Comparison of ENCODE assay signal across 18 cellular contexts in genomic region chr2:43898958-43899346, GRCh38.
DNase-seq lines count a peak whose midpoint lies in the region; ATAC-seq and TF ChIP-seq lines count a peak whose summit lies in the region.
"Had no signal": no experiment of that assay in that cellular context is flagged by ENCODE, and none has a peak within 500 bp of the region (broad histone marks: within the 10 kb centered on the region; RNA-seq: fewer than 3 reads in every experiment).

No MANE protein-coding gene starts in this region.

- BruUV-seq in IMR-90 (replicated peaks; lab: Mats Ljungman, UMichigan) = no TSS peak

- H3K27me3 Mint-ChIP-seq in CD4-positive, CD25-positive, alpha-beta regulatory T cell = no peaks in the 10 kb centered on the region
- H3K27me3 Mint-ChIP-seq: activated B cell treated with CpG ODN at 0.5 μM for 24 hours; activated CD4-positive, alpha-beta memory T cell treated with anti-CD3 and anti-CD28 coated beads for 36 hours; CD4-positive, alpha-beta T cell had no signal

- no peak for DNase-seq in CD4-positive, CD25-positive, alpha-beta regulatory T cell
- DNase-seq in IMR-90 (peak; percentile 15), body of pancreas (no peak), SHP77 treated with DMSO at 0.1 percent for 48 hours (lab: John Stamatoyannopoulos, UW) (no peak), DMS79 treated with DMSO at 0.1 percent for 48 hours (lab: John Stamatoyannopoulos, UW) (no peak)
- DNase-seq: activated B cell treated with CpG ODN at 0.5 μM for 24 hours; activated CD4-positive, alpha-beta memory T cell treated with anti-CD3 and anti-CD28 coated beads for 36 hours; activated effector memory CD4-positive, alpha-beta T cell treated with anti-CD3 and anti-CD28 coated beads, Interleukin-2, amount 50 U/mL, for 16 hours; CD4-positive, alpha-beta T cell; GDM1 had no signal

- no peak overlapping the region for H3K4ac ChIP-seq in IMR-90 (ENCODE audit: low read depth, low read length)

- in situ Hi-C loops in IMR-90 (cut with MboI; ENCODE audit: low sequenced_read_pairs) = no loop called here

- no peak overlapping the region for H2AK9ac ChIP-seq in IMR-90 (replicated peaks; ENCODE audit: low read depth, low read length, poor library complexity)

- no peak overlapping the region for H2BK20ac ChIP-seq in IMR-90 (ENCODE audit: low read depth, low read length)

- H3K4me3 ChIP-seq in CD4-positive, CD25-positive, alpha-beta regulatory T cell (ENCODE audit: low read depth, low read length) = no peak overlapping the region
- H3K4me3 ChIP-seq in IMR-90 (ENCODE audit: insufficient read depth, low read depth, low read length) (no peak overlapping the region), body of pancreas (no peak overlapping the region), mesodermal cell (ENCODE audit: extremely low read depth, insufficient read depth, low read length, poor library complexity, severe bottlenecking) (no peak overlapping the region)
- H3K4me3 ChIP-seq: cardiac muscle cell, upper lobe of right lung had no signal

- no peak for ATAC-seq in CD4-positive, CD25-positive, alpha-beta regulatory T cell (ENCODE audit: low read depth in 2 of 2)
- ATAC-seq in IMR-90 (ENCODE audit: low read depth) (no peak; the same call in 1 of the 2 replicates), body of pancreas (peak; percentile 5), GM18873 (IDR thresholded peaks at IDR 0.05; ENCODE audit: low FRiP score, unreplicated experiment) (no peak)
- ATAC-seq: SK-N-SH treated with all-trans-retinoic acid at 6 μM for 48 hours had no signal

- H3K4me1 Mint-ChIP-seq in CD4-positive, CD25-positive, alpha-beta regulatory T cell = no peaks in the 10 kb centered on the region
- H3K4me1 Mint-ChIP-seq: activated B cell treated with CpG ODN at 0.5 μM for 24 hours, nephron had no signal

- dilution Hi-C loops in IMR-90 (cut with HindIII; ENCODE audit: low sequenced_read_pairs, unreplicated experiment) = no loop called here

- no peaks in the 10 kb centered on the region for H3K9me3 Mint-ChIP-seq in CD4-positive, CD25-positive, alpha-beta regulatory T cell
- H3K9me3 Mint-ChIP-seq: activated B cell treated with CpG ODN at 0.5 μM for 24 hours; activated CD4-positive, alpha-beta memory T cell treated with anti-CD3 and anti-CD28 coated beads for 36 hours; CD4-positive, alpha-beta T cell; nephron; T-helper 2 cell treated with Interferon-gamma antibody and Interleukin-4, amounts not matched to agents 5 μg/mL and 100 μg/mL, for 36 hours had no signal

- no peak overlapping the region for H4K5ac ChIP-seq in IMR-90 (ENCODE audit: low read depth, low read length)

- H4K8ac ChIP-seq in IMR-90 (ENCODE audit: low read depth in 2 of 2, low read length in 2 of 2) = no peak overlapping the region

- 0 out of 2 replicates have a peak, but pooled peaks cover 3% of the 10 kb centered on the region for H3K9me1 ChIP-seq in IMR-90 (ENCODE audit: insufficient read depth, low read length)

- no peaks in the 10 kb centered on the region for H3K4me1 ChIP-seq in CD4-positive, CD25-positive, alpha-beta regulatory T cell (ENCODE audit: control insufficient read depth, insufficient read depth, low read length, poor library complexity, severe bottlenecking)
- H3K4me1 ChIP-seq in IMR-90 (ENCODE audit: control insufficient read depth, insufficient read depth, low read length) (peaks cover 2% of the 10 kb centered on the region), body of pancreas (peaks cover 19% of the 10 kb centered on the region), mesodermal cell (ENCODE audit: control insufficient read depth, insufficient read depth, low read length, poor library complexity, severe bottlenecking) (no peaks in the 10 kb centered on the region)
- H3K4me1 ChIP-seq: upper lobe of right lung had no signal

- no peaks in the 10 kb centered on the region for H3K27me3 ChIP-seq in CD4-positive, CD25-positive, alpha-beta regulatory T cell (ENCODE audit: control insufficient read depth, insufficient read depth, low read length)
- H3K27me3 ChIP-seq in IMR-90 (ENCODE audit: control insufficient read depth, insufficient read depth, low read length) (no peaks in the 10 kb centered on the region), body of pancreas (no peaks in the 10 kb centered on the region)
- H3K27me3 ChIP-seq: cardiac muscle cell, upper lobe of right lung had no signal

- H3K9me3 ChIP-seq in CD4-positive, CD25-positive, alpha-beta regulatory T cell (ENCODE audit: control insufficient read depth in 2 of 2, low read length in 2 of 2) = no peaks in the 10 kb centered on the region
- H3K9me3 ChIP-seq in IMR-90 (ENCODE audit: control insufficient read depth, insufficient read depth, low read length) (no peaks in the 10 kb centered on the region), body of pancreas (no peaks in the 10 kb centered on the region), mesodermal cell (ENCODE audit: control insufficient read depth, low read length) (no peaks in the 10 kb centered on the region)
- H3K9me3 ChIP-seq: upper lobe of right lung had no signal

- intact Hi-C loops in IMR-90 (cut with micrococcal nuclease) = no loop called here
- intact Hi-C loops in body of pancreas (cut with DNase I) = no loop called here

- H3K27ac ChIP-seq in CD4-positive, CD25-positive, alpha-beta regulatory T cell (ENCODE audit: insufficient read depth, low read length, poor library complexity, severe bottlenecking) = no peak overlapping the region
- H3K27ac ChIP-seq in IMR-90 (ENCODE audit: insufficient read depth, low read length) (no peak overlapping the region), body of pancreas (peak overlapping the region in 3 of 4 donors; percentile 1 to 58 (median 55)), mesodermal cell (ENCODE audit: low read depth, low read length, severe bottlenecking) (peak overlapping the region; percentile 54)
- H3K27ac ChIP-seq: cardiac muscle cell, RWPE1 had no signal

- no peak overlapping the region for H2AFZ ChIP-seq in IMR-90 (replicated peaks; ENCODE audit: low read length, poor library complexity)

- TF ChIP-seq RAD21 in IMR-90 (IDR thresholded peaks at IDR 0.05; ENCODE audit: low read length) = no peak

- no peak overlapping the region for H2BK120ac ChIP-seq in IMR-90 (ENCODE audit: low read depth, low read length)

- WGBS in IMR-90 (ENCODE audit: extremely low coverage in 2 of 2, insufficient read length in 1 of 2), 2 experiments = 100% methylated on average over 4 of the region's 8 CpGs; no CpG with 5 or more reads in 1 of the 2 experiments
- 72 to 80% methylated on average over 8 of the region's 8 CpGs for whole genome bisulfite sequencing in body of pancreas, 2 donors
- 97 to 100% methylated on average over 5 to 6 of the region's 8 CpGs for WGBS in mesodermal cell (ENCODE audit: insufficient coverage in 2 of 2), 2 experiments

- H2AK5ac ChIP-seq in IMR-90 (ENCODE audit: low read depth, low read length) = no peak overlapping the region

- H4K91ac ChIP-seq in IMR-90 (ENCODE audit: insufficient read depth, low read depth, low read length) = no peak overlapping the region

- TF ChIP-seq CTCF in IMR-90 (conservative IDR thresholded peaks at IDR 0.05; ENCODE audit: low read depth, low read length) = no peak
- no peak for TF ChIP-seq CTCF in body of pancreas (IDR thresholded peaks at IDR 0.05)

- peaks cover 0 to 2% of the 10 kb centered on the region in 2 experiments; a peak in 2 of 4 replicates for H3K79me1 ChIP-seq in IMR-90 (ENCODE audit: low read depth in 1 of 2, low read length in 2 of 2)

- H3K23ac ChIP-seq in IMR-90 (ENCODE audit: low read depth, low read length) = no peak overlapping the region

- H3K4me2 ChIP-seq in IMR-90 (ENCODE audit: low read depth, low read length) = no peak overlapping the region

- H3K9ac ChIP-seq in IMR-90 (ENCODE audit: low read depth, low read length) = no peak overlapping the region

- no peak for TF ChIP-seq POLR2A in IMR-90 (IDR thresholded peaks at IDR 0.05; ENCODE audit: low read depth, low read length)
- TF ChIP-seq POLR2A in body of pancreas (IDR thresholded peaks at IDR 0.05) = no peak

- no peak overlapping the region for H3K18ac ChIP-seq in IMR-90 (ENCODE audit: low read depth, low read length)

- peaks cover 42% of the 10 kb centered on the region for H3K36me3 Mint-ChIP-seq in CD4-positive, CD25-positive, alpha-beta regulatory T cell

- no peak overlapping the region for H3K56ac ChIP-seq in IMR-90 (ENCODE audit: extremely low read depth, insufficient read depth, low read length)

- no peak overlapping the region for H2BK15ac ChIP-seq in IMR-90 (ENCODE audit: low read depth, low read length)

- H2BK5ac ChIP-seq in IMR-90 (ENCODE audit: low read depth, low read length, poor library complexity, severe bottlenecking) = no peak overlapping the region

- H3K4me3 Mint-ChIP-seq in CD4-positive, CD25-positive, alpha-beta regulatory T cell = no peak overlapping the region
- H3K4me3 Mint-ChIP-seq: activated B cell treated with CpG ODN at 0.5 μM for 24 hours; activated CD4-positive, alpha-beta memory T cell treated with anti-CD3 and anti-CD28 coated beads for 36 hours; CD4-positive, alpha-beta T cell; nephron; T-helper 2 cell treated with Interferon-gamma antibody and Interleukin-4, amounts not matched to agents 5 μg/mL and 100 μg/mL, for 36 hours had no signal

- CTCF ChIA-PET in IMR-90 (lab: Yijun Ruan, JAX) = no interaction called here

- H3K27ac Mint-ChIP-seq in CD4-positive, CD25-positive, alpha-beta regulatory T cell = peak overlapping the region in 2 of 3 donors; percentile 4 to 16
- H3K27ac Mint-ChIP-seq: activated B cell treated with CpG ODN at 0.5 μM for 24 hours; activated CD4-positive, alpha-beta memory T cell treated with anti-CD3 and anti-CD28 coated beads for 36 hours; CD4-positive, alpha-beta T cell; nephron; T-helper 2 cell treated with Interferon-gamma antibody and Interleukin-4, amounts not matched to agents 5 μg/mL and 100 μg/mL, for 36 hours had no signal

- H3K36me3 ChIP-seq in CD4-positive, CD25-positive, alpha-beta regulatory T cell (ENCODE audit: control insufficient read depth, insufficient read depth, low read length) = peaks cover 64% of the 10 kb centered on the region
- H3K36me3 ChIP-seq in IMR-90 (ENCODE audit: control insufficient read depth, insufficient read depth, low read length) = peaks cover 16% of the 10 kb centered on the region
- H3K36me3 ChIP-seq in body of pancreas (replicated peaks in 1 of 2; ENCODE audit: insufficient read depth in 1 of 2, low read depth in 2 of 2) = no peaks in the 10 kb centered on the region
- H3K36me3 ChIP-seq in mesodermal cell (ENCODE audit: control insufficient read depth, insufficient read depth, low read length) = peaks cover 49% of the 10 kb centered on the region

- peaks cover 6% of the 10 kb centered on the region; the same call in 1 of the 2 replicates for H4K20me1 ChIP-seq in IMR-90 (ENCODE audit: insufficient read depth, low read length)

- H3K14ac ChIP-seq in IMR-90 (replicated peaks; ENCODE audit: low read depth, low read length) = no peak overlapping the region

- POLR2A ChIA-PET in IMR-90 (lab: Charles Lee; ENCODE audit: unreplicated experiment) = no interaction called here

TF ChIP-seq in IMR-90, 13 proteins besides CTCF, POLR2A, EP300 and RAD21 (continues in another document):
- TF ChIP-seq CEBPB (IDR thresholded peaks at IDR 0.05; ENCODE audit: low read depth, low read length) (no peak), RCOR1 (IDR thresholded peaks at IDR 0.05; ENCODE audit: insufficient replicate concordance, low read length) (no peak), MXI1 (IDR thresholded peaks at IDR 0.05; ENCODE audit: borderline replicate concordance, low read depth, low read length) (no peak), SMC3 (IDR thresholded peaks at IDR 0.05; ENCODE audit: low read depth, low read length) (no peak), MAFK (IDR thresholded peaks at IDR 0.05; ENCODE audit: low read depth, low read length) (no peak)

Comparison
In these comparisons a context has a peak if more than half of its experiments do, and no peak if none do; other contexts are left out.
1. H3K27ac ChIP-seq: peak in body of pancreas (3 of 4) and mesodermal cell (single experiment); none in CD4-positive, CD25-positive, alpha-beta regulatory T cell (single experiment) and IMR-90 (single experiment).